In genomic region chr5:914174-914573, GRCh38 we compare ENCODE assay signal across 20 cellular contexts. TPM values are rescaled to one million over a fixed set of nuclear protein-coding genes. Genes with fewer than 3 reads are reported as not detected.
DNase-seq lines count a peak whose midpoint lies in the region; ATAC-seq and TF ChIP-seq lines count a peak whose summit lies in the region.
"Had no signal": no experiment of that assay in that cellular context is flagged by ENCODE, and none has a peak within 500 bp of the region (broad histone marks: within the 10 kb centered on the region; RNA-seq: fewer than 3 reads in every experiment).

No MANE protein-coding gene starts in this region.

- H3K4me1 Mint-ChIP-seq in T-helper 17 cell: peaks cover 9% of the 10 kb centered on the region

- no peak for TF ChIP-seq CTCF in foreskin keratinocyte (conservative IDR thresholded peaks at IDR 0.05)

- H3K9me3 ChIP-seq in T-helper 17 cell (ENCODE audit: control insufficient read depth, low read length, poor library complexity, severe bottlenecking): no peaks in the 10 kb centered on the region
- H3K9me3 ChIP-seq: BLaER1 had no signal

- no peak overlapping the region for H3K4me3 Mint-ChIP-seq in T-helper 17 cell
- H3K4me3 Mint-ChIP-seq: CD4-positive, CD25-positive, alpha-beta regulatory T cell had no signal

- H3K27ac Mint-ChIP-seq in activated naive CD4-positive, alpha-beta T cell treated with anti-CD3 and anti-CD28 coated beads, Interleukin-2, amount 50 U/mL, for 72 hours: peak overlapping the region; percentile 77 to 93
- peak overlapping the region; percentile 98 for H3K27ac Mint-ChIP-seq in T-helper 17 cell

- peaks cover 13% of the 10 kb centered on the region for H3K4me1 ChIP-seq in foreskin keratinocyte

- H3K9me3 Mint-ChIP-seq in activated naive CD4-positive, alpha-beta T cell treated with anti-CD3 and anti-CD28 coated beads, Interleukin-2, amount 50 U/mL, for 72 hours: no peaks in the 10 kb centered on the region

- H3K27me3 Mint-ChIP-seq in T-helper 17 cell: no peaks in the 10 kb centered on the region
- H3K27me3 Mint-ChIP-seq: CD4-positive, CD25-positive, alpha-beta regulatory T cell had no signal

- DNase-seq in activated naive CD4-positive, alpha-beta T cell treated with anti-CD3 and anti-CD28 coated beads, Interleukin-2, amount 50 U/mL, for 72 hours (ENCODE audit: low spot score in 2 of 2): peak in 1 of 2 donors; percentile 44
- no peak for DNase-seq in activated naive CD4-positive, alpha-beta T cell treated with anti-CD3 and anti-CD28 coated beads, Interleukin-2, amount 50 U/mL, for 16 hours
- DNase-seq in T-helper 17 cell (no peak), foreskin keratinocyte (no peak), NCI-H2196 treated with DMSO at 0.1 percent for 48 hours (lab: John Stamatoyannopoulos, UW; ENCODE audit: unreplicated experiment) (no peak), GOT3 (lab: John Stamatoyannopoulos, UW) (no peak)
- DNase-seq in stimulated activated CD8-positive, alpha-beta memory T cell treated with anti-CD3 and anti-CD28 coated beads, Interleukin-4, amount 100 ng/mL, for 48 hours: no peak
- DNase-seq: CD4-positive, CD25-positive, alpha-beta regulatory T cell; Kasumi-1; MV-4-11; NCI-H1105; NCI-H1436 treated with DMSO at 0.1 percent for 48 hours; NCI-H187 treated with DMSO at 0.1 percent for 48 hours; NCI-H2107; NCI-H446 treated with DMSO at 0.1 percent for 48 hours; NCI-H526 treated with DMSO at 0.1 percent for 48 hours; RPMI8226; SHP77 had no signal

- H3K27me3 ChIP-seq in foreskin keratinocyte: no peaks in the 10 kb centered on the region
- H3K27me3 ChIP-seq: BLaER1 had no signal

- peak overlapping the region; percentile 93 for H3K27ac ChIP-seq in foreskin keratinocyte
- H3K27ac ChIP-seq: BLaER1 had no signal

- ATAC-seq in activated naive CD4-positive, alpha-beta T cell treated with anti-CD3 and anti-CD28 coated beads, Interleukin-2, amount 50 U/mL, for 72 hours: no peak
- ATAC-seq in T-helper 17 cell: no peak
- no peak for ATAC-seq in foreskin keratinocyte
- ATAC-seq: K562 had no signal

- H3K36me3 Mint-ChIP-seq in activated naive CD4-positive, alpha-beta T cell treated with anti-CD3 and anti-CD28 coated beads, Interleukin-2, amount 50 U/mL, for 72 hours: peaks cover 30 to 33% of the 10 kb centered on the region in 2 donors
- H3K36me3 Mint-ChIP-seq in T-helper 17 cell (ENCODE audit: low read depth): peaks cover 2% of the 10 kb centered on the region
- H3K36me3 Mint-ChIP-seq: CD4-positive, CD25-positive, alpha-beta regulatory T cell had no signal

RNA-seq across cellular contexts. Expression of gene TRIP13, which starts 21.5 kb away (rescaled TPM):
- total RNA-seq in activated naive CD4-positive, alpha-beta T cell treated with anti-CD3 and anti-CD28 coated beads, Interleukin-2, amount 50 U/mL, for 72 hours: 10 to 100 TPM; 20.1 to 25.5 TPM
- total RNA-seq in T-helper 17 cell: 1 to 10 TPM; 1.0 to 2.6 TPM
- total RNA-seq in foreskin keratinocyte: 43.4 and 58.3 TPM in 2 replicates
- 27.7 and 37.9 TPM in 2 replicates for polyA plus RNA-seq in foreskin keratinocyte

RNA-seq across cellular contexts. Expression of gene BRD9, which starts 21.6 kb away (rescaled TPM):
- total RNA-seq in activated naive CD4-positive, alpha-beta T cell treated with anti-CD3 and anti-CD28 coated beads, Interleukin-2, amount 50 U/mL, for 72 hours: 10 to 100 TPM; 60.4 to 61.7 TPM
- 100 to 1,000 TPM; 179 to 200 TPM for total RNA-seq in T-helper 17 cell
- 35.1 and 38.6 TPM in 2 replicates for total RNA-seq in foreskin keratinocyte
- 29.3 and 31.6 TPM in 2 replicates for polyA plus RNA-seq in foreskin keratinocyte

Comparison
In these comparisons a context has a peak if more than half of its experiments do, and no peak if none do; other contexts are left out.
1. RNA of gene TRIP13, which starts 21.5 kb away (total RNA-seq): 43.4 to 58.3 TPM in foreskin keratinocyte and 20.1 to 25.5 TPM in activated naive CD4-positive, alpha-beta T cell treated with anti-CD3 and anti-CD28 coated beads, Interleukin-2, amount 50 U/mL, for 72 hours; 1.0 to 2.6 TPM in T-helper 17 cell; every median in the first group is over 4 times any median in the second.